ENCODE assay signal across 9 cellular contexts in the genomic region with DNA sequence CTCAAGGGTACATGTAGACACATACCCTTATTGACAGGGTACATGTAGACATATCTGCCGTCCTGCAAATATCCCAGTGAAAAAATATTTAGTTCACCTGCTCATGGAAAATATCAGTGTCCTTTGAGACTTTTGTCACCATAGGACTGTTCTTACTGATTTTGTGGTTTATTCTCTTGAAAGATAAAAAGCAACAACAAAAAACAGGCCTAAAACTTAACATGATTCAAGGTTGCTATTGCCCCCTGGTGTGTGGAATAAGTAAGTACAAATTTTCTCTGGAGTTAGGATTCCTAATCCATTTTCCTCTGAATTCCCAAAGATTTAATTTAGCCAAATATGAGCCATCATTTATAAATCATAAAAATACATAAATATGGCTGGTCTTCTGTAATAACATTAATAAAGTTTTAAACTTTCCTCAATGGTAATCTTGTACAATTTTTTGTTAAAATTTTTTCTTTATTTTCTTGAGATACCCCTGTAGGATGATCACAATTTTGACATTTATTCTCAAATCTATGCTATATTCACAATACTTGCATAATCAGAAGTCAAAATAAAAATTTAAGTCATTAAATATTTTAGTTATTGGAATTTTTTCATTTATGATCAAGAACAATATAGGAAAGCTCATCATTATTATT.
DNase-seq lines count a peak whose midpoint lies in the region; ATAC-seq and TF ChIP-seq lines count a peak whose summit lies in the region.
"Had no signal": no experiment of that assay in that cellular context is flagged by ENCODE, and none has a peak within 500 bp of the region (broad histone marks: within the 10 kb centered on the region; RNA-seq: fewer than 3 reads in every experiment).

No MANE protein-coding gene starts in this region.

- no peak overlapping the region for H3K27ac Mint-ChIP-seq in activated T-cell treated with anti-CD3 and anti-CD28 coated beads, Interleukin-2, amount 50 U/mL, for 72 hours

- ATAC-seq in HG02852 (IDR thresholded peaks at IDR 0.05; ENCODE audit: unreplicated experiment): no peak
- ATAC-seq in activated T-cell treated with anti-CD3 and anti-CD28 coated beads, Interleukin-2, amount 50 U/mL, for 72 hours (replicated peaks in 1 of 2): no peak

- DNase-seq in NCI-H1105 treated with DMSO at 0.1 percent for 48 hours (lab: John Stamatoyannopoulos, UW): peak; percentile 8
- DNase-seq in NCI-H1105 (lab: John Stamatoyannopoulos, UW): no peak
- DNase-seq in NCI-H1417 (lab: John Stamatoyannopoulos, UW): peak; percentile 17 to 66 (median 26)
- DNase-seq in coronary artery (ENCODE audit: low spot score): no peak
- DNase-seq in retina: peak; percentile 27
- no peak for DNase-seq in DMS79 treated with DMSO at 0.1 percent for 48 hours (lab: John Stamatoyannopoulos, UW)
- no peak for DNase-seq in activated T-cell treated with anti-CD3 and anti-CD28 coated beads, Interleukin-2, amount 50 U/mL, for 72 hours

- TF ChIP-seq CTCF in coronary artery (IDR thresholded peaks at IDR 0.05): peak; percentile 15

- H3K9me3 Mint-ChIP-seq in activated T-cell treated with anti-CD3 and anti-CD28 coated beads, Interleukin-2, amount 50 U/mL, for 72 hours: peaks cover 1 to 4% of the 10 kb centered on the region in 2 donors

- H3K36me3 Mint-ChIP-seq in activated T-cell treated with anti-CD3 and anti-CD28 coated beads, Interleukin-2, amount 50 U/mL, for 72 hours (ENCODE audit: insufficient read depth in 2 of 2): no peaks in the 10 kb centered on the region

- H3K4me3 ChIP-seq in coronary artery: no peak overlapping the region
- H3K4me3 ChIP-seq: SJSA1 had no signal

- H3K4me3 Mint-ChIP-seq in activated T-cell treated with anti-CD3 and anti-CD28 coated beads, Interleukin-2, amount 50 U/mL, for 72 hours: no peak overlapping the region

- no peaks in the 10 kb centered on the region for H3K4me1 Mint-ChIP-seq in activated T-cell treated with anti-CD3 and anti-CD28 coated beads, Interleukin-2, amount 50 U/mL, for 72 hours (ENCODE audit: low read depth)

- H3K27ac ChIP-seq in coronary artery: no peak overlapping the region
- H3K27ac ChIP-seq: SJSA1 had no signal

- no peaks in the 10 kb centered on the region for H3K27me3 Mint-ChIP-seq in activated T-cell treated with anti-CD3 and anti-CD28 coated beads, Interleukin-2, amount 50 U/mL, for 72 hours (ENCODE audit: low read depth)

Comparison
In these comparisons a context has a peak if more than half of its experiments do, and no peak if none do; other contexts are left out.
1. DNase-seq: peak in NCI-H1105 treated with DMSO at 0.1 percent for 48 hours (single experiment), NCI-H1417 (3 of 3) and retina (single experiment); none in NCI-H1105 (single experiment), coronary artery (single experiment), DMS79 treated with DMSO at 0.1 percent for 48 hours (single experiment) and activated T-cell treated with anti-CD3 and anti-CD28 coated beads, Interleukin-2, amount 50 U/mL, for 72 hours (0 of 2).